ENCODE assay signal across 19 cellular contexts in genomic region chr11:121886005-121886739, GRCh38.
DNase-seq lines count a peak whose midpoint lies in the region; ATAC-seq and TF ChIP-seq lines count a peak whose summit lies in the region.
"Had no signal": no experiment of that assay in that cellular context is flagged by ENCODE, and none has a peak within 500 bp of the region (broad histone marks: within the 10 kb centered on the region; RNA-seq: fewer than 3 reads in every experiment).

No MANE protein-coding gene starts in this region.

- H3K36me3 Mint-ChIP-seq in neural progenitor cell, result no peaks in the 10 kb centered on the region
- H3K36me3 Mint-ChIP-seq: CD8-positive, alpha-beta memory T cell had no signal

- TF ChIP-seq CTCF in gastroesophageal sphincter (IDR thresholded peaks at IDR 0.05) (no peak), sigmoid colon (IDR thresholded peaks at IDR 0.05) (no peak), neural progenitor cell (IDR thresholded peaks at IDR 0.05) (no peak)

- no peak overlapping the region for H3K4me2 ChIP-seq in neural progenitor cell

- intact Hi-C loops in sigmoid colon (cut with DNase I), result loop anchor here (10.0 kb wide), 1 partner anchor 319 kb away; no protein-coding TSS in a partner anchor

- H3K4me1 Mint-ChIP-seq in neural progenitor cell, result peaks cover 17% of the 10 kb centered on the region
- H3K4me1 Mint-ChIP-seq: CD8-positive, alpha-beta memory T cell had no signal

- no peak overlapping the region for H3K4me3 Mint-ChIP-seq in neural progenitor cell
- H3K4me3 Mint-ChIP-seq: activated CD8-positive, alpha-beta T cell treated with anti-CD3 and anti-CD28 coated beads, Interleukin-2, amount 10 ng/mL, durations not matched to agents 7 days and 5 days; CD8-positive, alpha-beta memory T cell had no signal

- H3K4me1 ChIP-seq in gastroesophageal sphincter (peaks cover 7 to 34% (median 8%) of the 10 kb centered on the region in 3 donors), sigmoid colon (peaks cover 0 to 24% (median 19%) of the 10 kb centered on the region in 4 donors), neural progenitor cell (peaks cover 5% of the 10 kb centered on the region)
- H3K4me1 ChIP-seq: prostate gland had no signal

- TF ChIP-seq EP300 in gastroesophageal sphincter (IDR thresholded peaks at IDR 0.05), result no peak
- no peak for TF ChIP-seq EP300 in sigmoid colon (IDR thresholded peaks at IDR 0.05)

- no peak overlapping the region for H3K4me3 ChIP-seq in gastroesophageal sphincter
- H3K4me3 ChIP-seq in sigmoid colon, result no peak overlapping the region
- no peak overlapping the region for H3K4me3 ChIP-seq in neural progenitor cell
- H3K4me3 ChIP-seq: prostate gland had no signal

- H3K9me3 Mint-ChIP-seq in neural progenitor cell, result peaks cover 3% of the 10 kb centered on the region

- DNase-seq in EH (ENCODE audit: low read depth), result peak; percentile 65
- DNase-seq in NCI-H524 treated with DMSO at 0.1 percent for 48 hours (lab: John Stamatoyannopoulos, UW), result peak; percentile 59
- peak; percentile 84 for DNase-seq in sigmoid colon
- no peak for DNase-seq in NCI-H226
- no peak for DNase-seq in neural progenitor cell (ENCODE audit: low spot score)
- DNase-seq: activated CD8-positive, alpha-beta T cell treated with anti-CD3 and anti-CD28 coated beads, Interleukin-2, amount 10 ng/mL, durations not matched to agents 7 days and 5 days; activated effector memory CD4-positive, alpha-beta T cell treated with anti-CD3 and anti-CD28 coated beads, Interleukin-2, amount 50 U/mL, for 16 hours; CD8-positive, alpha-beta memory T cell; effector CD8-positive, alpha-beta T cell; foreskin keratinocyte; GF-D8; NCI-H1048; NCI-H510A; RPMI8226; stimulated activated CD4-positive, alpha-beta T cell treated with anti-CD3 and anti-CD28 coated beads, Interleukin-2, amount 100 ng/mL, for 24 hours; stimulated activated CD8-positive, alpha-beta memory T cell treated with anti-CD3 and anti-CD28 coated beads, Interleukin-4, amount 100 ng/mL, for 48 hours had no signal

- no peak overlapping the region for H3K27ac Mint-ChIP-seq in neural progenitor cell
- H3K27ac Mint-ChIP-seq: activated CD8-positive, alpha-beta T cell treated with anti-CD3 and anti-CD28 coated beads, Interleukin-2, amount 10 ng/mL, durations not matched to agents 7 days and 5 days had no signal

- H3K27me3 ChIP-seq in gastroesophageal sphincter, result no peaks in the 10 kb centered on the region
- H3K27me3 ChIP-seq in sigmoid colon, result no peaks in the 10 kb centered on the region
- H3K27me3 ChIP-seq in neural progenitor cell, result no peaks in the 10 kb centered on the region
- H3K27me3 ChIP-seq: foreskin keratinocyte had no signal

- no peaks in the 10 kb centered on the region for H3K79me2 ChIP-seq in neural progenitor cell (ENCODE audit: low read depth)

- H3K9me3 ChIP-seq in gastroesophageal sphincter (no peaks in the 10 kb centered on the region), sigmoid colon (no peaks in the 10 kb centered on the region), neural progenitor cell (ENCODE audit: low read depth) (no peaks in the 10 kb centered on the region)
- H3K9me3 ChIP-seq: prostate gland had no signal

- H3K27ac ChIP-seq in gastroesophageal sphincter (peak overlapping the region in 3 of 4 donors; percentile 33 to 43 (median 36)), sigmoid colon (peak overlapping the region in 3 of 4 donors; percentile 10 to 51 (median 14)), neural progenitor cell (no peak overlapping the region)
- H3K27ac ChIP-seq: foreskin keratinocyte, prostate gland had no signal

- ATAC-seq in gastroesophageal sphincter (peak; percentile 33), HG03097 (IDR thresholded peaks at IDR 0.05; ENCODE audit: low FRiP score, unreplicated experiment) (no peak)
- ATAC-seq: activated CD8-positive, alpha-beta T cell treated with anti-CD3 and anti-CD28 coated beads, Interleukin-2, amount 10 ng/mL, durations not matched to agents 7 days and 5 days; foreskin keratinocyte had no signal

- H3K9ac ChIP-seq in neural progenitor cell, result no peak overlapping the region

- no peaks in the 10 kb centered on the region for H3K36me3 ChIP-seq in gastroesophageal sphincter
- no peaks in the 10 kb centered on the region for H3K36me3 ChIP-seq in sigmoid colon
- H3K36me3 ChIP-seq in neural progenitor cell, result no peaks in the 10 kb centered on the region
- H3K36me3 ChIP-seq: prostate gland had no signal

- no peaks in the 10 kb centered on the region for H4K20me1 ChIP-seq in neural progenitor cell (ENCODE audit: low read depth)

- 0 to 18% methylated on average over 4 to 8 of the region's 8 CpGs for WGBS in gastroesophageal sphincter (ENCODE audit: low coverage in 1 of 2), 2 donors
- WGBS in sigmoid colon, 2 donors, result 63 to 71% methylated on average over 8 of the region's 8 CpGs

- H2AFZ ChIP-seq in neural progenitor cell (replicated peaks), result no peak overlapping the region

- no peaks in the 10 kb centered on the region for H3K27me3 Mint-ChIP-seq in neural progenitor cell (ENCODE audit: insufficient read depth, low read depth)

- no peaks in the 10 kb centered on the region for H3F3A ChIP-seq in neural progenitor cell (ENCODE audit: low read depth)

- no peak for TF ChIP-seq POLR2A in gastroesophageal sphincter (IDR thresholded peaks at IDR 0.05)
- no peak for TF ChIP-seq POLR2A in sigmoid colon (IDR thresholded peaks at IDR 0.05)

Comparison
In these comparisons a context has a peak if more than half of its experiments do, and no peak if none do; other contexts are left out.
1. DNase-seq: peak in EH (single experiment), NCI-H524 treated with DMSO at 0.1 percent for 48 hours (single experiment) and sigmoid colon (single experiment); none in NCI-H226 (single experiment) and neural progenitor cell (single experiment).